ENCODE assay signal across 8 cellular contexts in the genomic region with DNA sequence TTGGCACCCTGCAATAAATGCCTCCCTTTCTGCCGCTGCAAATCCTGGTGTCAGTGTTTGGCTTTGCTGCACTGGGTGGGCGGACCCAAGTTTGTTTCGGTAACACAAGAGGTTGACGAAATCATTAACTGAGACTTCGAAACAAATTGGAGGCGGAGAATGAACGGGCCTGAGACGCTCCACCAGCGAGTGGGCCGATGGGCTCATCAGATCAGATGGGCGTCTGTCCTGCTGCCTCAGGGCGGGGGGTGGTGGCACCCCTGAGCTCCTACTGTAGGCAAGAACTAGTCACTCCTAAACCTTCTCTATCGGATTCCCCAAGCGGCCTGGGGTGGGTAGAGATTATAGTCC. TPM values are rescaled to one million over a fixed set of nuclear protein-coding genes. Genes with fewer than 3 reads are reported as not detected.
A peak's percentile ranks its signal among the peaks of the same experiment; 100 is the strongest.
DNase-seq lines count a peak whose midpoint lies in the region; ATAC-seq and TF ChIP-seq lines count a peak whose summit lies in the region.

No MANE protein-coding gene starts in this region.

- TF ChIP-seq CTCF in WI38 (IDR thresholded peaks at IDR 0.05; ENCODE audit: low read depth, low read length), result no peak
- no peak for TF ChIP-seq CTCF in gastroesophageal sphincter (IDR thresholded peaks at IDR 0.05)
- TF ChIP-seq CTCF in neutrophil (IDR thresholded peaks at IDR 0.05), result no peak

- peak in 1 of 2 donors; percentile 2 for ATAC-seq in activated T-cell treated with anti-CD3 and anti-CD28 coated beads, Interleukin-2, amount 50 U/mL, for 4 hours
- peak; percentile 16 for ATAC-seq in gastroesophageal sphincter
- no peak for ATAC-seq in HG03565 (IDR thresholded peaks at IDR 0.05; ENCODE audit: unreplicated experiment)
- no peak for ATAC-seq in GM19452 (IDR thresholded peaks at IDR 0.05; ENCODE audit: unreplicated experiment)

- H3K27me3 Mint-ChIP-seq in activated T-cell treated with anti-CD3 and anti-CD28 coated beads, Interleukin-2, amount 50 U/mL, for 4 hours (ENCODE audit: low read depth), result no peaks in the 10 kb centered on the region

- peak overlapping the region; percentile 68 to 96 (median 92) for H3K27ac ChIP-seq in gastroesophageal sphincter
- H3K27ac ChIP-seq in neutrophil, result no peak overlapping the region

- no peaks in the 10 kb centered on the region for H3K27me3 ChIP-seq in gastroesophageal sphincter
- peaks cover 78% of the 10 kb centered on the region for H3K27me3 ChIP-seq in neutrophil

- H3K4me3 ChIP-seq in WI38 (ENCODE audit: low read depth, low read length) (peak overlapping the region; percentile 66), gastroesophageal sphincter (peak overlapping the region; percentile 55 to 82), neutrophil (ENCODE audit: low read depth in 1 of 2, low read length in 1 of 2) (peak overlapping the region; percentile 61 to 66)

- H3K4me1 ChIP-seq in gastroesophageal sphincter (peaks cover 0 to 40% (median 6%) of the 10 kb centered on the region in 3 donors), neutrophil (ENCODE audit: control insufficient read depth in 1 of 2, insufficient read depth in 1 of 2, low read depth in 1 of 2, low read length in 1 of 2) (peaks cover 10% of the 10 kb centered on the region in 2 experiments)

- TF ChIP-seq EP300 in gastroesophageal sphincter (IDR thresholded peaks at IDR 0.05), result no peak

- H3K9me3 ChIP-seq in gastroesophageal sphincter, result no peaks in the 10 kb centered on the region
- no peaks in the 10 kb centered on the region for H3K9me3 ChIP-seq in neutrophil

- H3K36me3 ChIP-seq in gastroesophageal sphincter, result no peaks in the 10 kb centered on the region
- no peaks in the 10 kb centered on the region for H3K36me3 ChIP-seq in neutrophil

- H3K9me3 Mint-ChIP-seq in activated T-cell treated with anti-CD3 and anti-CD28 coated beads, Interleukin-2, amount 50 U/mL, for 4 hours, result peaks cover 3% of the 10 kb centered on the region

- H3K4me1 Mint-ChIP-seq in activated T-cell treated with anti-CD3 and anti-CD28 coated beads, Interleukin-2, amount 50 U/mL, for 4 hours (ENCODE audit: low read depth), result peaks cover 6% of the 10 kb centered on the region

- 34 to 40% methylated on average over 1 to 4 of the region's 14 CpGs for WGBS in gastroesophageal sphincter (ENCODE audit: low coverage in 1 of 2), 2 donors

- H3K4me3 Mint-ChIP-seq in activated T-cell treated with anti-CD3 and anti-CD28 coated beads, Interleukin-2, amount 50 U/mL, for 4 hours, result peak overlapping the region; percentile 82

- TF ChIP-seq POLR2A in gastroesophageal sphincter (IDR thresholded peaks at IDR 0.05), result peak in 1 of 2 donors; percentile 15

- H3K36me3 Mint-ChIP-seq in activated T-cell treated with anti-CD3 and anti-CD28 coated beads, Interleukin-2, amount 50 U/mL, for 4 hours (ENCODE audit: insufficient read depth), result no peaks in the 10 kb centered on the region

- no peak for DNase-seq in activated T-cell treated with anti-CD3 and anti-CD28 coated beads, Interleukin-2, amount 50 U/mL, for 4 hours
- no peak for DNase-seq in activated T-cell treated with anti-CD3 and anti-CD28 coated beads, Interleukin-2, amount 50 U/mL, for 48 hours
- DNase-seq in NCI-H748 (lab: John Stamatoyannopoulos, UW; ENCODE audit: unreplicated experiment), result no peak

RNA-seq across cellular contexts. Expression of a gene that starts 0.9 kb away (rescaled TPM):
- under 1 TPM; 0.29 to 0.68 (median 0.53) TPM for total RNA-seq in activated T-cell treated with anti-CD3 and anti-CD28 coated beads, Interleukin-2, amount 50 U/mL, for 4 hours
- total RNA-seq in gastroesophageal sphincter, result 1 to 10 TPM; 4.1 to 9.4 (median 7.7) TPM

RNA-seq across cellular contexts. Expression of a gene that starts 31.7 kb away (rescaled TPM):
- total RNA-seq in activated T-cell treated with anti-CD3 and anti-CD28 coated beads, Interleukin-2, amount 50 U/mL, for 4 hours, result not detected
- under 1 TPM in 1 of 4 donors, not detected in 3; 0.62 TPM for total RNA-seq in gastroesophageal sphincter

RNA-seq across cellular contexts. Expression of a gene that starts 36.8 kb away (rescaled TPM):
- total RNA-seq in activated T-cell treated with anti-CD3 and anti-CD28 coated beads, Interleukin-2, amount 50 U/mL, for 4 hours, result not detected
- total RNA-seq in gastroesophageal sphincter, result not detected
